Comparison of ENCODE assay signal across 8 cellular contexts in genomic region chr1:93907718-93908117, GRCh38. TPM values are rescaled to one million over a fixed set of nuclear protein-coding genes. Genes with fewer than 3 reads are reported as not detected.
DNase-seq lines count a peak whose midpoint lies in the region; TF ChIP-seq lines count a peak whose summit lies in the region.

No MANE protein-coding gene starts in this region.

- H3K4me3 ChIP-seq in A673 (ENCODE audit: low read depth, low read length, poor library complexity, severe bottlenecking) (peak overlapping the region; percentile 89), H7 (ENCODE audit: insufficient read depth, low read depth, low read length) (no peak overlapping the region), SJCRH30 (no peak overlapping the region; the same call in 1 of the 2 replicates), epithelial cell of proximal tubule (ENCODE audit: low read depth, low read length) (peak overlapping the region; percentile 85)

- POLR2A ChIA-PET in A673 (lab: Charles Lee; ENCODE audit: low non-redundant PET): no interaction called here

- DNase-seq in A673 (ENCODE audit: low spot score) (peak; percentile 45), H7 (peak; percentile 11), SJCRH30 (peak; percentile 46 to 60), epithelial cell of proximal tubule (ENCODE audit: low read depth) (no peak), renal cortical epithelial cell (ENCODE audit: low read depth) (peak; percentile 67), iPS-NIHi7 (ENCODE audit: extremely low spot score) (no peak), DMS153 (lab: John Stamatoyannopoulos, UW) (no peak), DMS153 treated with DMSO at 0.1 percent for 48 hours (lab: John Stamatoyannopoulos, UW; ENCODE audit: unreplicated experiment) (no peak)

- H3K36me3 ChIP-seq in A673 (ENCODE audit: insufficient read depth, low read length, poor library complexity, severe bottlenecking): no peaks in the 10 kb centered on the region
- no peaks in the 10 kb centered on the region for H3K36me3 ChIP-seq in H7 (replicated peaks; ENCODE audit: control insufficient read depth, insufficient read depth, low read length)
- H3K36me3 ChIP-seq in SJCRH30: no peaks in the 10 kb centered on the region

- CTCF ChIA-PET in A673 (lab: Charles Lee): no interaction called here

- TF ChIP-seq CTCF in A673 (conservative IDR thresholded peaks at IDR 0.05; ENCODE audit: low read depth, low read length): no peak
- no peak for TF ChIP-seq CTCF in epithelial cell of proximal tubule (conservative IDR thresholded peaks at IDR 0.05; ENCODE audit: low read depth, low read length)

- H3K4me1 ChIP-seq in A673 (ENCODE audit: insufficient read depth, low read length, poor library complexity, severe bottlenecking) (peaks cover 47% of the 10 kb centered on the region), SJCRH30 (peaks cover 9% of the 10 kb centered on the region)

- H3K27me3 ChIP-seq in A673 (replicated peaks; ENCODE audit: insufficient read depth, low read depth, low read length, poor library complexity) (no peaks in the 10 kb centered on the region), H7 (ENCODE audit: control insufficient read depth, insufficient read depth, low read length) (no peaks in the 10 kb centered on the region), SJCRH30 (no peaks in the 10 kb centered on the region)

- no TSS peak for BruUV-seq in A673 (replicated peaks; lab: Mats Ljungman, UMichigan)

- H3K9me3 ChIP-seq in A673 (ENCODE audit: low read depth, low read length, poor library complexity, severe bottlenecking) (no peaks in the 10 kb centered on the region), SJCRH30 (replicated peaks) (no peaks in the 10 kb centered on the region)

- no peak overlapping the region for H3K27ac ChIP-seq in A673 (ENCODE audit: low read depth, low read length, poor library complexity, severe bottlenecking)
- H3K27ac ChIP-seq in SJCRH30: no peak overlapping the region

- intact Hi-C loops in A673 (cut with micrococcal nuclease; ENCODE audit: unreplicated experiment): loop anchor here (2.0 kb wide), 1 partner anchor 29 kb away; the partner anchor contains the start of gene DNTTIP2

RNA-seq across cellular contexts. Expression of gene GCLM, which starts 1.5 kb away (rescaled TPM):
- 27.5 and 34.4 TPM in 2 replicates for total RNA-seq in A673 (2021)
- 19.9 and 20.0 TPM in 2 replicates for total RNA-seq in H7 (2014; rRNA removed; shearing (Covaris generic))
- 6.3 and 7.2 TPM in 2 replicates for total RNA-seq in SJCRH30 (2014; rRNA removed; shearing (Covaris generic))
- 20.7 and 24.7 TPM in 2 replicates for total RNA-seq in epithelial cell of proximal tubule
- 23.3 and 31.3 TPM in 2 replicates for total RNA-seq in renal cortical epithelial cell

RNA-seq across cellular contexts. Expression of gene DNTTIP2, which starts 28.7 kb away (rescaled TPM):
- total RNA-seq in A673 (2021) (78.4 and 102 TPM in 2 replicates), epithelial cell of proximal tubule (36.8 and 41.6 TPM in 2 replicates), renal cortical epithelial cell (48.6 and 51.7 TPM in 2 replicates)
- total RNA-seq in H7 (2014; rRNA removed; shearing (Covaris generic)): 45.9 and 75.9 TPM in 2 replicates
- 64.7 and 79.8 TPM in 2 replicates for total RNA-seq in SJCRH30 (2014; rRNA removed; shearing (Covaris generic))

Comparison
In these comparisons a context has a peak if more than half of its experiments do, and no peak if none do; other contexts are left out.
1. DNase-seq: peak in A673 (single experiment), H7 (single experiment), SJCRH30 (2 of 2) and renal cortical epithelial cell (single experiment); none in epithelial cell of proximal tubule (single experiment), iPS-NIHi7 (single experiment), DMS153 (single experiment) and DMS153 treated with DMSO at 0.1 percent for 48 hours (single experiment).
2. H3K4me3 ChIP-seq: peak in A673 (single experiment) and epithelial cell of proximal tubule (single experiment); none in H7 (single experiment) and SJCRH30 (single experiment).